12 cellular contexts compared by ENCODE assay signal in genomic region chr7:26620352-26620751, GRCh38.
DNase-seq lines count a peak whose midpoint lies in the region; ATAC-seq and TF ChIP-seq lines count a peak whose summit lies in the region.
"Had no signal": no experiment of that assay in that cellular context is flagged by ENCODE, and none has a peak within 500 bp of the region (broad histone marks: within the 10 kb centered on the region; RNA-seq: fewer than 3 reads in every experiment).

No MANE protein-coding gene starts in this region.

- no peaks in the 10 kb centered on the region for H3K9me2 ChIP-seq in SU-DHL-6 (replicated peaks; ENCODE audit: insufficient read depth, low read length)

- H3K4me3 ChIP-seq in SU-DHL-6 (ENCODE audit: insufficient read depth, low read length, poor library complexity, severe bottlenecking) (no peak overlapping the region), tibial nerve (no peak overlapping the region)

- H3K27ac ChIP-seq in SU-DHL-6 (ENCODE audit: low read depth, low read length) (no peak overlapping the region), tibial nerve (no peak overlapping the region)
- H3K27ac ChIP-seq: epithelial cell of prostate had no signal

- no peaks in the 10 kb centered on the region for H3K79me2 ChIP-seq in SU-DHL-6 (ENCODE audit: insufficient read depth, low read length)

- no peak for ATAC-seq in HG03159 (IDR thresholded peaks at IDR 0.05; ENCODE audit: unreplicated experiment)

- H2AFZ ChIP-seq in SU-DHL-6 (ENCODE audit: low read depth, low read length, severe bottlenecking): no peak overlapping the region

- H3K27me3 ChIP-seq in SU-DHL-6 (ENCODE audit: low read length) (no peaks in the 10 kb centered on the region), tibial nerve (no peaks in the 10 kb centered on the region)

- no peak overlapping the region for H3K4me2 ChIP-seq in SU-DHL-6 (ENCODE audit: low read depth, low read length, poor library complexity, severe bottlenecking)

- no peak for TF ChIP-seq POLR2A in tibial nerve (IDR thresholded peaks at IDR 0.05)

- H3K4me1 ChIP-seq in tibial nerve: no peaks in the 10 kb centered on the region

- no peak for TF ChIP-seq EP300 in tibial nerve (IDR thresholded peaks at IDR 0.05)

- no peaks in the 10 kb centered on the region for H3F3A ChIP-seq in SU-DHL-6 (ENCODE audit: insufficient read depth)

- peak; percentile 50 for DNase-seq in DMS53 (lab: John Stamatoyannopoulos, UW)
- no peak for DNase-seq in DMS53 treated with DMSO at 0.1 percent for 48 hours (lab: John Stamatoyannopoulos, UW; ENCODE audit: unreplicated experiment)
- peak; percentile 71 for DNase-seq in HT-29 (ENCODE audit: low spot score)
- peak; percentile 66 for DNase-seq in islet precursor cell
- DNase-seq in tibial nerve (ENCODE audit: low spot score in 2 of 2): no peak
- DNase-seq in epidermal melanocyte (ENCODE audit: insufficient read length, low spot score): no peak
- DNase-seq: activated CD8-positive, alpha-beta memory T cell treated with anti-CD3 and anti-CD28 coated beads, Interleukin-2, amount 50 U/mL, for 48 hours; NCI-H187 treated with DMSO at 0.1 percent for 48 hours; nucleus accumbens had no signal

- H4K20me1 ChIP-seq in SU-DHL-6 (ENCODE audit: low read depth, low read length): no peaks in the 10 kb centered on the region

- WGBS in tibial nerve, 2 donors: 64 to 65% methylated on average over 10 to 12 of the region's 12 CpGs

- H3K36me3 ChIP-seq in SU-DHL-6 (ENCODE audit: low read length) (no peaks in the 10 kb centered on the region), tibial nerve (no peaks in the 10 kb centered on the region)

- peak; percentile 24 for TF ChIP-seq CTCF in SU-DHL-6 (IDR thresholded peaks at IDR 0.05; ENCODE audit: insufficient read depth, low read length, poor library complexity, severe bottlenecking)
- no peak for TF ChIP-seq CTCF in tibial nerve (IDR thresholded peaks at IDR 0.05)

- H3K9me3 ChIP-seq in SU-DHL-6 (ENCODE audit: insufficient read depth, low read length): no peaks in the 10 kb centered on the region
- H3K9me3 ChIP-seq in tibial nerve: no peaks in the 10 kb centered on the region

- no peak overlapping the region for H3K9ac ChIP-seq in SU-DHL-6 (ENCODE audit: low read length)

Comparison
In these comparisons a context has a peak if more than half of its experiments do, and no peak if none do; other contexts are left out.
1. DNase-seq: peak in DMS53 (single experiment), HT-29 (single experiment) and islet precursor cell (single experiment); none in DMS53 treated with DMSO at 0.1 percent for 48 hours (single experiment), tibial nerve (0 of 2) and epidermal melanocyte (single experiment).